Comparison of ENCODE assay signal across 9 cellular contexts in the genomic region with DNA sequence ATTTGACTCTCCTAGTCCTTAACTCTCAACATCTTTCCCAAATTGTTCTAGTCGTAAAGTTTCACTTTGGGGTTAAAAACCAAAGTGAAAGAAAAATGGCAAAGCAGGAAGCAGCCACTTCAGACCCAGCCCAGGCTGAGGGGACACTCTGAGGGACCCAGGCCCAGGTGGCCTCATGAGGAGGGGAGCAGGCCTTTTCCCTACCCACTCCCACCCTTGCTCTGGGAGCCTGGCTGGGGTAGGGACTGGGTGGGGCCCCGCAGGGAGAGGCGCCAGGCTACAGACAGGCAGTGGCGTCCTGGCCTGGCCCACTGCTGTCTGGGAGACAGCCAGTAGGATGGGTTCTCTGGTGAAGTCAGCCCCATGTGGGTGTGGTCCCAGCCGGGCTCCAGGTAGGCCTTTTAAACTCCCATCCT.
DNase-seq lines count a peak whose midpoint lies in the region; ATAC-seq, FAIRE-seq and TF ChIP-seq lines count a peak whose summit lies in the region.
"Had no signal": no experiment of that assay in that cellular context is flagged by ENCODE, and none has a peak within 500 bp of the region (broad histone marks: within the 10 kb centered on the region; RNA-seq: fewer than 3 reads in every experiment).

No MANE protein-coding gene starts in this region.

- no peaks in the 10 kb centered on the region for H3K27me3 ChIP-seq in PC-3 (ENCODE audit: low read length)

- no TSS peak for BruUV-seq in PC-3 (replicated peaks; lab: Mats Ljungman, UMichigan)

- no peaks in the 10 kb centered on the region for H3K27me3 Mint-ChIP-seq in natural killer cell treated with Interleukin-12 subunit alpha and Interleukin-12 subunit beta and Interleukin-15 and Interleukin-18, amount 100 ng/mL, for 72 hours

- intact Hi-C loops in PC-3 (cut with micrococcal nuclease) = no loop called here

- peak overlapping the region; percentile 77 for H3K4me3 Mint-ChIP-seq in natural killer cell treated with Interleukin-12 subunit alpha and Interleukin-12 subunit beta and Interleukin-15 and Interleukin-18, amount 100 ng/mL, for 72 hours

- peak; percentile 30 for FAIRE-seq in GM12892 (lab: Jason Lieb, UNC)
- FAIRE-seq: islet of Langerhans had no signal

- no peak overlapping the region for H3K27ac ChIP-seq in PC-3 (ENCODE audit: low read length)
- H3K27ac ChIP-seq in coronary artery = peak overlapping the region; percentile 92 to 95

- no peaks in the 10 kb centered on the region for H3F3A ChIP-seq in PC-3 (ENCODE audit: low read length, unreplicated experiment)

- H3K27ac Mint-ChIP-seq in natural killer cell treated with Interleukin-12 subunit alpha and Interleukin-12 subunit beta and Interleukin-15 and Interleukin-18, amount 100 ng/mL, for 72 hours = peak overlapping the region; percentile 67 to 91

- H3K36me3 ChIP-seq in PC-3 (ENCODE audit: low read depth, low read length) = no peaks in the 10 kb centered on the region; the same call in 1 of the 2 replicates

- H3K9me2 ChIP-seq in PC-3 (replicated peaks; ENCODE audit: low read length) = no peaks in the 10 kb centered on the region

- H3K36me3 Mint-ChIP-seq in natural killer cell treated with Interleukin-12 subunit alpha and Interleukin-12 subunit beta and Interleukin-15 and Interleukin-18, amount 100 ng/mL, for 72 hours = no peaks in the 10 kb centered on the region

- no peak; the same call in 1 of the 2 replicates for TF ChIP-seq POLR2A in GM12892 (IDR thresholded peaks at IDR 0.05; ENCODE audit: low read depth, low read length)

- no peak overlapping the region for H2AFZ ChIP-seq in PC-3 (ENCODE audit: low read length)

- CTCF ChIA-PET in PC-3 (lab: Charles Lee) = interaction anchor here (0.6 kb wide), 3 partner anchors 128 to 1448 kb away, joined by 3 to 5 read pairs (median 5); no protein-coding TSS in a partner anchor

- peaks cover 24% of the 10 kb centered on the region for H4K20me1 ChIP-seq in PC-3 (ENCODE audit: low read length)

- TF ChIP-seq CTCF in PC-3 (conservative IDR thresholded peaks at IDR 0.05; ENCODE audit: low read depth, low read length) (no peak), coronary artery (IDR thresholded peaks at IDR 0.05) (no peak)

- H3K4me1 Mint-ChIP-seq in natural killer cell treated with Interleukin-12 subunit alpha and Interleukin-12 subunit beta and Interleukin-15 and Interleukin-18, amount 100 ng/mL, for 72 hours (ENCODE audit: low read depth in 2 of 2) = peaks cover 24 to 27% of the 10 kb centered on the region in 2 donors

- H3K79me2 ChIP-seq in PC-3 (ENCODE audit: low read length) = peaks cover 92% of the 10 kb centered on the region

- peak; percentile 60 for DNase-seq in GM12892 (ENCODE audit: insufficient read length)
- DNase-seq in PC-3 = peak; percentile 46
- DNase-seq in coronary artery (ENCODE audit: low spot score) = no peak
- DNase-seq in natural killer cell treated with Interleukin-12 subunit alpha and Interleukin-12 subunit beta and Interleukin-15 and Interleukin-18, amount 100 ng/mL, for 72 hours (ENCODE audit: low spot score) = no peak
- DNase-seq in NCI-H2227 (lab: John Stamatoyannopoulos, UW; ENCODE audit: unreplicated experiment) = no peak
- no peak for DNase-seq in SIG-M5 treated with dmso at 0.1 percent for 504 hours (lab: John Stamatoyannopoulos, UW; ENCODE audit: unreplicated experiment)

- no peaks in the 10 kb centered on the region for H3K9me3 Mint-ChIP-seq in natural killer cell treated with Interleukin-12 subunit alpha and Interleukin-12 subunit beta and Interleukin-15 and Interleukin-18, amount 100 ng/mL, for 72 hours

- H3K4me2 ChIP-seq in PC-3 (ENCODE audit: low read length) = peak overlapping the region; percentile 57

- H3K4me3 ChIP-seq in PC-3 (ENCODE audit: low read length) (0 out of 2 replicates have a peak overlapping the region, but pooled peaks have one; percentile 31), coronary artery (peak overlapping the region; percentile 65)

- POLR2A ChIA-PET in PC-3 (lab: Charles Lee; ENCODE audit: unreplicated experiment) = no interaction called here

- H3K4me1 ChIP-seq in PC-3 (ENCODE audit: insufficient read depth, low read length) = peaks cover 29% of the 10 kb centered on the region

- H3K9ac ChIP-seq in PC-3 (ENCODE audit: low read length) = no peak overlapping the region

- H3K9me3 ChIP-seq in PC-3 (ENCODE audit: low read length) = no peaks in the 10 kb centered on the region

- ATAC-seq in PC-3 (peak; percentile 85), HG03175 (IDR thresholded peaks at IDR 0.05; ENCODE audit: unreplicated experiment) (no peak), HG02642 (IDR thresholded peaks at IDR 0.05; ENCODE audit: poor library complexity, unreplicated experiment) (no peak)
- ATAC-seq in natural killer cell treated with Interleukin-12 subunit alpha and Interleukin-12 subunit beta and Interleukin-15 and Interleukin-18, amount 100 ng/mL, for 72 hours = peak; percentile 67 to 71

Comparison
In these comparisons a context has a peak if more than half of its experiments do, and no peak if none do; other contexts are left out.
1. DNase-seq: peak in GM12892 (single experiment) and PC-3 (single experiment); none in coronary artery (single experiment), natural killer cell treated with Interleukin-12 subunit alpha and Interleukin-12 subunit beta and Interleukin-15 and Interleukin-18, amount 100 ng/mL, for 72 hours (single experiment), NCI-H2227 (single experiment) and SIG-M5 treated with dmso at 0.1 percent for 504 hours (single experiment).
2. ATAC-seq: peak in PC-3 (single experiment) and natural killer cell treated with Interleukin-12 subunit alpha and Interleukin-12 subunit beta and Interleukin-15 and Interleukin-18, amount 100 ng/mL, for 72 hours (2 of 2); none in HG03175 (single experiment) and HG02642 (single experiment).